1 cellular context compared by ENCODE assay signal in genomic region chr12:62834406-62834805, GRCh38.
TF ChIP-seq lines count a peak whose summit lies in the region.

No MANE protein-coding gene starts in this region.

TF ChIP-seq in H1, 55 proteins besides CTCF, POLR2A, EP300 and RAD21 (continued from another document):
- TF ChIP-seq SP2 (IDR thresholded peaks at IDR 0.05; ENCODE audit: low read length) (no peak), HDAC6 (IDR thresholded peaks at IDR 0.05; ENCODE audit: low read depth, low read length) (no peak), SIN3A (conservative IDR thresholded peaks at IDR 0.05 in 1 of 2, IDR thresholded peaks at IDR 0.05 in 1 of 2; ENCODE audit: low read depth in 1 of 2, low read length in 2 of 2) (no peak), POU5F1 (IDR thresholded peaks at IDR 0.05; ENCODE audit: low read depth, low read length) (no peak), TCF12 (IDR thresholded peaks at IDR 0.05; ENCODE audit: low read depth, low read length) (no peak), ASH2L (IDR thresholded peaks at IDR 0.05; ENCODE audit: low read length) (no peak), SP1 (IDR thresholded peaks at IDR 0.05; ENCODE audit: low read depth, low read length) (no peak), CBX5 (IDR thresholded peaks at IDR 0.05; ENCODE audit: low read depth, low read length) (no peak), RNF2 (IDR thresholded peaks at IDR 0.05; ENCODE audit: borderline replicate concordance, low read depth, low read length, missing control alignments, poor library complexity, severe bottlenecking) (no peak), SIRT6 (IDR thresholded peaks at IDR 0.05; ENCODE audit: low read length) (no peak), USF2 (IDR thresholded peaks at IDR 0.05; ENCODE audit: low read length) (no peak), TEAD4 (IDR thresholded peaks at IDR 0.05; ENCODE audit: low read depth, low read length) (no peak), NANOG (IDR thresholded peaks at IDR 0.05; ENCODE audit: insufficient read depth, low read depth, low read length, poor library complexity, severe bottlenecking) (no peak), EGR1 (IDR thresholded peaks at IDR 0.05; ENCODE audit: borderline replicate concordance, low read depth, low read length) (no peak), ZNF274 (IDR thresholded peaks at IDR 0.05; ENCODE audit: borderline replicate concordance, extremely low read depth, low read length) (no peak), ATF2 (IDR thresholded peaks at IDR 0.05; ENCODE audit: low read length) (no peak), JUN (IDR thresholded peaks at IDR 0.05; ENCODE audit: low read depth, low read length) (no peak)
